Comparison of ENCODE assay signal across 29 cellular contexts in the genomic region with DNA sequence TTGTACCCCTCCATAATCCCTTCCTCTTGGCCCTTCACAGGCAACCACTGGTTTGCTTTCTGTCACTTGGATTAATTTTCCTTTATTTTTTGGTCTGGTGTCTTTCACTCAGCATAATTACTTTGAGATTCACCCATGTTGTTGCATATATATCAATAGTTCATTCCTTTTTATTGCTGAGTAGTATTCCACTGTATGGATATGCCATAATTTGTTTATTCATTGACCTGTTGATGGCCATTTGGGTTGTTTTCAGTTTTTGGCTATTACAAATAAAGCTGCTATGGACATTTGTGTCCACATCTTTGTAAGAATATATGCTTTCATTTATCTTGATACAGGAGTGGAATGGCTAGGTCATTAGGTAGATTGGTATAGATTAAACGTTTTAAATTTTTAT.
"Had no signal": no experiment of that assay in that cellular context is flagged by ENCODE, and none has a peak within 500 bp of the region (broad histone marks: within the 10 kb centered on the region; RNA-seq: fewer than 3 reads in every experiment).

No MANE protein-coding gene starts in this region.

- H3K9me3 ChIP-seq: colonic mucosa, esophagus muscularis mucosa, gastrocnemius medialis, gastroesophageal sphincter had no signal

- FAIRE-seq: endometrium, endothelial cell of umbilical vein, frontal cortex had no signal

- H3K4me3 Mint-ChIP-seq: dendritic cell treated with granulocyte-macrophage colony-stimulating factor and Interleukin-4, amounts not matched to agents 40 ng/mL and 50 ng/mL, for 4 days; effector memory CD8-positive, alpha-beta T cell; endodermal cell had no signal

- ATAC-seq: effector memory CD8-positive, alpha-beta T cell; esophagus mucosa; foreskin keratinocyte; gastrocnemius medialis; gastroesophageal sphincter; heart left ventricle; heart right ventricle had no signal

- H3K4me3 ChIP-seq: colonic mucosa, coronary artery, dorsolateral prefrontal cortex, esophagus muscularis mucosa, gastrocnemius medialis, gastroesophageal sphincter, heart left ventricle, heart right ventricle, hepatocyte had no signal

- H3K9me3 Mint-ChIP-seq: dendritic cell treated with granulocyte-macrophage colony-stimulating factor and Interleukin-4, amounts not matched to agents 40 ng/mL and 50 ng/mL, for 4 days; effector memory CD8-positive, alpha-beta T cell; endodermal cell had no signal

- H2AFZ ChIP-seq: hepatocyte had no signal

- H3K36me3 ChIP-seq: colonic mucosa, gastrocnemius medialis had no signal

- H3K27ac ChIP-seq: colonic mucosa, coronary artery, dorsolateral prefrontal cortex, epithelial cell of prostate, esophagus muscularis mucosa, foreskin keratinocyte, gastrocnemius medialis, gastroesophageal sphincter, heart left ventricle, heart right ventricle, hepatocyte had no signal

- DNase-seq: colonic mucosa; cortex of kidney; dermis blood vessel endothelial cell; dorsolateral prefrontal cortex; effector CD4-positive, alpha-beta T cell; effector CD8-positive, alpha-beta T cell; effector memory CD4-positive, alpha-beta T cell; effector memory CD8-positive, alpha-beta T cell; endodermal cell; erythroblast; foreskin fibroblast; foreskin keratinocyte; foreskin melanocyte; gastrocnemius medialis; glutamatergic neuron; head of caudate nucleus; heart left ventricle; heart right ventricle; hippocampal formation had no signal

- H3K79me2 ChIP-seq: hepatocyte had no signal

- H3K4me2 ChIP-seq: hepatocyte had no signal

- H3K27me3 ChIP-seq: colonic mucosa, dorsolateral prefrontal cortex, esophagus muscularis mucosa, foreskin keratinocyte, gastrocnemius medialis, gastroesophageal sphincter, heart left ventricle, heart right ventricle, hepatocyte had no signal

- H3K27me3 Mint-ChIP-seq: dendritic cell treated with granulocyte-macrophage colony-stimulating factor and Interleukin-4, amounts not matched to agents 40 ng/mL and 50 ng/mL, for 4 days; effector memory CD8-positive, alpha-beta T cell had no signal

- H3K27ac Mint-ChIP-seq: dendritic cell treated with granulocyte-macrophage colony-stimulating factor and Interleukin-4, amounts not matched to agents 40 ng/mL and 50 ng/mL, for 4 days; effector memory CD8-positive, alpha-beta T cell; endodermal cell had no signal

- H3K4me1 ChIP-seq: colonic mucosa, gastrocnemius medialis had no signal
